Comparison of ENCODE assay signal across 8 cellular contexts in genomic region chr18:62523631-62524442, GRCh38. TPM values are rescaled to one million over a fixed set of nuclear protein-coding genes. Genes with fewer than 3 reads are reported as not detected.
A peak's percentile ranks its signal among the peaks of the same experiment; 100 is the strongest.
DNase-seq lines count a peak whose midpoint lies in the region; ATAC-seq and TF ChIP-seq lines count a peak whose summit lies in the region.

No MANE protein-coding gene starts in this region.

- TF ChIP-seq EP300 in neural cell (conservative IDR thresholded peaks at IDR 0.05; ENCODE audit: poor library complexity, severe bottlenecking), result no peak

- no peaks in the 10 kb centered on the region for H3K36me3 ChIP-seq in PC-3 (ENCODE audit: low read depth, low read length)
- H3K36me3 ChIP-seq in neural cell (ENCODE audit: insufficient read depth, low read length), result no peaks in the 10 kb centered on the region

- H3K4me3 ChIP-seq in PC-3 (ENCODE audit: low read length), result peak overlapping the region; percentile 93
- peak overlapping the region; percentile 72 for H3K4me3 ChIP-seq in fibroblast of pulmonary artery (replicated peaks; ENCODE audit: low read depth, low read length)
- H3K4me3 ChIP-seq in neural cell (ENCODE audit: low read length), result peak overlapping the region; percentile 89

- no TSS peak for BruUV-seq in PC-3 (replicated peaks; lab: Mats Ljungman, UMichigan)

- H3K9me3 ChIP-seq in PC-3 (ENCODE audit: low read length) (no peaks in the 10 kb centered on the region), neural cell (ENCODE audit: low read length) (no peaks in the 10 kb centered on the region)

- H3K9me2 ChIP-seq in PC-3 (replicated peaks; ENCODE audit: low read length), result no peaks in the 10 kb centered on the region
- no peaks in the 10 kb centered on the region for H3K9me2 ChIP-seq in neural cell (ENCODE audit: insufficient read depth, low read length)

- H2AFZ ChIP-seq in PC-3 (ENCODE audit: low read length) (peak overlapping the region; percentile 39; the same call in 1 of the 2 replicates), neural cell (ENCODE audit: low read depth, low read length) (no peak overlapping the region)

- H3K9ac ChIP-seq in PC-3 (ENCODE audit: low read length), result peak overlapping the region; percentile 91
- H3K9ac ChIP-seq in neural cell (ENCODE audit: low read length), result peak overlapping the region; percentile 79

- TF ChIP-seq CTCF in PC-3 (conservative IDR thresholded peaks at IDR 0.05; ENCODE audit: low read depth, low read length) (no peak), fibroblast of pulmonary artery (IDR thresholded peaks at IDR 0.05; ENCODE audit: low read length, missing control alignments) (no peak), neural cell (IDR thresholded peaks at IDR 0.05; ENCODE audit: poor library complexity, severe bottlenecking) (no peak)

- peak; percentile 2 for ATAC-seq in HG02642 (IDR thresholded peaks at IDR 0.05; ENCODE audit: poor library complexity, unreplicated experiment)
- peak; percentile 3 for ATAC-seq in PC-3

- peak; percentile 51 for DNase-seq in CD1c-positive myeloid dendritic cell (ENCODE audit: extremely low spot score)
- peak; percentile 30 for DNase-seq in PC-3
- peak; percentile 38 for DNase-seq in activated effector memory CD4-positive, alpha-beta T cell treated with Interleukin-2 at 50 U/mL for 16 hours
- peak; percentile 58 for DNase-seq in fibroblast of pulmonary artery (ENCODE audit: low read depth)
- no peak for DNase-seq in NCI-H2029 treated with DMSO at 0.1 percent for 48 hours (lab: John Stamatoyannopoulos, UW)

- no peaks in the 10 kb centered on the region for H3K27me3 ChIP-seq in PC-3 (ENCODE audit: low read length)
- H3K27me3 ChIP-seq in neural cell (ENCODE audit: insufficient read depth, low read depth, low read length), result peaks cover 16% of the 10 kb centered on the region

- H3K27ac ChIP-seq in PC-3 (ENCODE audit: low read length) (peak overlapping the region; percentile 86), neural cell (ENCODE audit: low read length) (peak overlapping the region; percentile 66), temporal lobe (ENCODE audit: low read depth, low read length) (peak overlapping the region; percentile 97)

- intact Hi-C loops in PC-3 (cut with micrococcal nuclease), result loop anchor here (5.0 to 10.0 kb wide), 2 partner anchors 193 to 339 kb away; partner anchors contain the start of genes PHLPP1, PIGN and RELCH

- CTCF ChIA-PET in PC-3 (lab: Charles Lee), result interaction anchor here (1.3 kb wide), 1 partner anchor 98 kb away, joined by 9 read pairs; no protein-coding TSS in a partner anchor

- POLR2A ChIA-PET in PC-3 (lab: Charles Lee; ENCODE audit: unreplicated experiment), result no interaction called here

- H3K4me1 ChIP-seq in PC-3 (ENCODE audit: insufficient read depth, low read length), result peaks cover 25% of the 10 kb centered on the region

- H4K20me1 ChIP-seq in PC-3 (ENCODE audit: low read length) (no peaks in the 10 kb centered on the region; the same call in 1 of the 2 replicates), neural cell (ENCODE audit: insufficient read depth) (no peaks in the 10 kb centered on the region)

- no peaks in the 10 kb centered on the region for H3F3A ChIP-seq in PC-3 (ENCODE audit: low read length, unreplicated experiment)
- no peaks in the 10 kb centered on the region for H3F3A ChIP-seq in neural cell (ENCODE audit: insufficient read depth, low read length, poor library complexity, severe bottlenecking)

- peaks cover 67% of the 10 kb centered on the region for H3K79me2 ChIP-seq in PC-3 (ENCODE audit: low read length)
- H3K79me2 ChIP-seq in neural cell (replicated peaks; ENCODE audit: insufficient read depth, low read length), result peaks cover 18% of the 10 kb centered on the region

- peak overlapping the region; percentile 98 for H3K4me2 ChIP-seq in PC-3 (ENCODE audit: low read length)
- peak overlapping the region; percentile 74 for H3K4me2 ChIP-seq in neural cell (ENCODE audit: low read length)

- no peak for TF ChIP-seq RAD21 in neural cell (conservative IDR thresholded peaks at IDR 0.05)

TF ChIP-seq in neural cell, 6 proteins besides CTCF, POLR2A, EP300 and RAD21:
- TF ChIP-seq TAF1 (IDR thresholded peaks at IDR 0.05; ENCODE audit: low read depth) (peak; percentile 59), SMC3 (conservative IDR thresholded peaks at IDR 0.05; ENCODE audit: poor library complexity) (no peak), REST (IDR thresholded peaks at IDR 0.05; ENCODE audit: borderline replicate concordance) (peak; percentile 36)

RNA-seq across cellular contexts. Expression of gene ZCCHC2, which starts 1.0 kb away (rescaled TPM):
- total RNA-seq in PC-3 (2014; rRNA removed), result 17.3 and 24.9 TPM in 2 replicates
- polyA plus RNA-seq in neural cell, result 3.8 and 8.1 TPM in 2 replicates
- 18.6 and 18.7 TPM in 2 replicates for polyA minus RNA-seq in neural cell
- 9.1 TPM for total RNA-seq in temporal lobe
